ENCODE assay signal across 7 cellular contexts in the genomic region with DNA sequence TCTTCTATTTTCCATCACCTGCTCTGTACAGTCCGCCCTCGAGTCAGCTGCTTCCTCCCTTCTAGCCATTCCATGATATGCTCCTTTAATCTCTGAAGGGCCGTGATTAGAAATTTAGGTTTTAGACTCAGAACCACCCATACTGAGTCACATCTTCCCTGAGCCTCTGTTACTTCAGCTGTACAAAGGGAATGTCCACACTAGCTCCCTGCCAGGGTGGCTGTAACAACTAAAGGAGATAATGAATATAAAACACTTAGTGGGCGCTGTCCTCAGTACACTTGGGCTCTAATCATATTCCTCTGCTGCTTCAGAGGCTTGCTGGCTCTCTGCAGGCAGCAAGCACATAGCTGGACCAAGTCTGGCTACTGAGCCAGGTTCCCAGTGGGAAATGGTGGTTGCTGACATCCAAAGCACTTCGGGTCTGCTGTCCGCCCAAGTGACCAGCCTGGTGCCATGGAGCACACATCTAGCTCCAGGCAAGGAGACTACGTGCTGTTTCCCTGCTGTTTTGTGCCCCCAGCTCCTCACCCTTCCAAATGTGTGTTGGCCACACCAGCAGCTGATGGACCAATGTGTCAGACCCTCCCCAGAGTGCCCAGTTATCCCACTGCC. TPM values are rescaled to one million over a fixed set of nuclear protein-coding genes. Genes with fewer than 3 reads are reported as not detected.
DNase-seq lines count a peak whose midpoint lies in the region; ATAC-seq lines count a peak whose summit lies in the region.

No MANE protein-coding gene starts in this region.

- CTCF ChIA-PET in activated CD4-positive, alpha-beta memory T cell treated with anti-CD3 and anti-CD28 coated beads for 36 hours (lab: Charles Lee) = interaction anchor here (1.0 to 1.6 kb wide), 4 partner anchors 15 to 133 kb away, joined by 3 to 5 read pairs (median 4); a partner anchor contains a TSS

- WGBS in right cardiac atrium = 61% methylated on average over 7 of the region's 7 CpGs

- peaks cover 6% of the 10 kb centered on the region; the same call in 1 of the 2 replicates for H3K27me3 ChIP-seq in HUES6 (ENCODE audit: control insufficient read depth, insufficient read depth, low read length)
- H3K27me3 ChIP-seq in right cardiac atrium (ENCODE audit: control insufficient read depth, insufficient read depth) = no peaks in the 10 kb centered on the region

- peak overlapping the region; percentile 58 for H3K9ac ChIP-seq in HUES6 (ENCODE audit: low read length)

- DNase-seq in activated CD4-positive, alpha-beta memory T cell treated with anti-CD3 and anti-CD28 coated beads for 36 hours = no peak
- DNase-seq in right cardiac atrium = no peak
- no peak for DNase-seq in stimulated activated naive CD8-positive, alpha-beta T cell treated with anti-CD3 and anti-CD28 coated beads, Interleukin-15, Interleukin-2, amounts not matched to agents 100 U/mL and 50 U/mL, for 24 hours
- DNase-seq in activated effector memory CD4-positive, alpha-beta T cell treated with anti-CD3 and anti-CD28 coated beads, Interleukin-2, amount 50 U/mL, for 16 hours = no peak
- DNase-seq in left colon = no peak

- peaks cover 29% of the 10 kb centered on the region for H3K36me3 ChIP-seq in HUES6 (ENCODE audit: control insufficient read depth, insufficient read depth, low read length)

- peaks cover 6% of the 10 kb centered on the region for H3K36me3 Mint-ChIP-seq in activated CD4-positive, alpha-beta memory T cell treated with anti-CD3 and anti-CD28 coated beads for 36 hours

- no peak overlapping the region for H3K27ac Mint-ChIP-seq in activated CD4-positive, alpha-beta memory T cell treated with anti-CD3 and anti-CD28 coated beads for 36 hours

- peak overlapping the region; percentile 38 for H3K4me3 Mint-ChIP-seq in activated CD4-positive, alpha-beta memory T cell treated with anti-CD3 and anti-CD28 coated beads for 36 hours

- peaks cover 22% of the 10 kb centered on the region for H3K4me1 ChIP-seq in HUES6 (ENCODE audit: control insufficient read depth, insufficient read depth, low read length)
- H3K4me1 ChIP-seq in right cardiac atrium (ENCODE audit: control insufficient read depth, insufficient read depth, low read length) = peaks cover 5% of the 10 kb centered on the region

- POLR2A ChIA-PET in activated CD4-positive, alpha-beta memory T cell treated with anti-CD3 and anti-CD28 coated beads for 36 hours (lab: Charles Lee) = interaction anchor here (0.6 to 1.1 kb wide), 5 partner anchors 15 to 403 kb away, joined by 3 read pairs; no protein-coding TSS in a partner anchor

- intact Hi-C loops in activated CD4-positive, alpha-beta memory T cell treated with anti-CD3 and anti-CD28 coated beads for 36 hours (cut with micrococcal nuclease) = no loop called here
- intact Hi-C loops in right cardiac atrium (cut with DNase I) (no loop called here), left colon (cut with DNase I, micrococcal nuclease) (no loop called here)

- H3K4me3 ChIP-seq in HUES6 (ENCODE audit: low read depth, low read length) = peak overlapping the region; percentile 46
- no peak overlapping the region for H3K4me3 ChIP-seq in right cardiac atrium (ENCODE audit: low read length)

- no peaks in the 10 kb centered on the region for H3K27me3 Mint-ChIP-seq in activated CD4-positive, alpha-beta memory T cell treated with anti-CD3 and anti-CD28 coated beads for 36 hours

- peak in 1 of 2 donors; percentile 34 for ATAC-seq in right cardiac atrium
- ATAC-seq in stimulated activated naive CD8-positive, alpha-beta T cell treated with anti-CD3 and anti-CD28 coated beads, Interleukin-15, Interleukin-2, amounts not matched to agents 100 U/mL and 50 U/mL, for 24 hours = peak; percentile 10
- ATAC-seq in GM21528 (IDR thresholded peaks at IDR 0.05; ENCODE audit: low FRiP score, unreplicated experiment) = no peak
- ATAC-seq in left colon = no peak

- no peaks in the 10 kb centered on the region for H3K9me3 ChIP-seq in HUES6 (ENCODE audit: control insufficient read depth, insufficient read depth, low read depth, low read length)
- H3K9me3 ChIP-seq in right cardiac atrium (ENCODE audit: control insufficient read depth, low read length) = no peaks in the 10 kb centered on the region

- peaks cover 30% of the 10 kb centered on the region for H3K4me1 Mint-ChIP-seq in activated CD4-positive, alpha-beta memory T cell treated with anti-CD3 and anti-CD28 coated beads for 36 hours (ENCODE audit: low read depth)

- no peaks in the 10 kb centered on the region for H3K9me3 Mint-ChIP-seq in activated CD4-positive, alpha-beta memory T cell treated with anti-CD3 and anti-CD28 coated beads for 36 hours

- H3K27ac ChIP-seq in HUES6 (ENCODE audit: low read depth, low read length) = no peak overlapping the region
- peak overlapping the region; percentile 78 for H3K27ac ChIP-seq in right cardiac atrium (ENCODE audit: low read length)

RNA-seq across cellular contexts. Expression of a gene that starts 0.9 kb away (rescaled TPM):
- 1 to 10 TPM; 8.2 to 8.7 TPM for total RNA-seq in activated CD4-positive, alpha-beta memory T cell treated with anti-CD3 and anti-CD28 coated beads for 36 hours
- total RNA-seq in right cardiac atrium = 10 to 100 TPM; 11.5 to 13.9 (median 12.5) TPM
- 11.6 TPM for polyA plus RNA-seq in right cardiac atrium
- total RNA-seq in left colon = 1 to 10 TPM; 2.5 to 5.1 TPM

RNA-seq across cellular contexts. Expression of a gene that starts 29.1 kb away (rescaled TPM):
- total RNA-seq in activated CD4-positive, alpha-beta memory T cell treated with anti-CD3 and anti-CD28 coated beads for 36 hours = 10 to 100 TPM; 18.8 to 19.5 TPM
- 10 to 100 TPM; 15.4 to 17.8 (median 16.9) TPM for total RNA-seq in right cardiac atrium
- 11.6 TPM for polyA plus RNA-seq in right cardiac atrium
- 10 to 100 TPM; 20.9 to 27.2 TPM for total RNA-seq in left colon
